In the genomic region with DNA sequence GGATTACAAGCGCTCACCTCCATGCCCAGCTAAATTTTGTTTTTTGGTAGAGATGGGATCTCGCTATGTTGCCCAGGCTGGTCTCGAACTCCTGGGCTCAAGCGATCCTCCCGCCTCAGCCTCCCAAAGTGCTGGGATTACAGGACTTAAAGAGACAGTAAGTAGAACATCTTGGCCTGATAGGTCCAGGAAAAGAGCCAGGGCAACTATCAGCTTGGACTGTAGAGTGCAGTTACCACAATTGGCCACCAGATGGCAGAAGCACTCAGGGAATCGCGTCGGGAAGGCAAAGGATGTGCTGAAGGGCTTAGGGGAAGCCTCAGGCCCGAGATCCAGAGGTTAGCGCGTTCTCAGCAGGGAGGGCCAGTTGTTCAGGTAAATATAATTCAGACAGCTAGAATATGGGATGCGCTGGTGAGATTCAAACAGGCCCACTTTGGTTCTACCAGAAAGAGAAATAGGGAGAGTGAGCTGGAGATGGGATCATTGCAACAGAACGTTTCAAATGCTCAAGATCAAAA, we compare ENCODE assay signal across 8 cellular contexts. TPM values are rescaled to one million over a fixed set of nuclear protein-coding genes. Genes with fewer than 3 reads are reported as not detected.
DNase-seq lines count a peak whose midpoint lies in the region; ATAC-seq and TF ChIP-seq lines count a peak whose summit lies in the region.

No MANE protein-coding gene starts in this region.

- no peaks in the 10 kb centered on the region for H3K9me3 ChIP-seq in neural cell (ENCODE audit: low read length)
- H3K9me3 ChIP-seq in stomach, result no peaks in the 10 kb centered on the region

- TF ChIP-seq POLR2A in stomach (IDR thresholded peaks at IDR 0.05), result no peak

- H3K27me3 ChIP-seq in neural cell (ENCODE audit: insufficient read depth, low read depth, low read length) (no peaks in the 10 kb centered on the region), stomach (no peaks in the 10 kb centered on the region)

- no peak overlapping the region for H3K27ac ChIP-seq in neural cell (ENCODE audit: low read length)
- no peak overlapping the region for H3K27ac ChIP-seq in stomach

- TF ChIP-seq CTCF in fibroblast of mammary gland (conservative IDR thresholded peaks at IDR 0.05; ENCODE audit: control insufficient read depth, insufficient read depth, low read depth, low read length), result peak; percentile 95
- peak; percentile 98 for TF ChIP-seq CTCF in neural cell (IDR thresholded peaks at IDR 0.05; ENCODE audit: poor library complexity, severe bottlenecking)
- TF ChIP-seq CTCF in stomach (IDR thresholded peaks at IDR 0.05), result peak in 6 of 7 experiments; percentile 95 to 98 (median 97)

- TF ChIP-seq RAD21 in neural cell (conservative IDR thresholded peaks at IDR 0.05), result peak; percentile 99

- H3K9ac ChIP-seq in neural cell (ENCODE audit: low read length), result no peak overlapping the region

- TF ChIP-seq EP300 in neural cell (conservative IDR thresholded peaks at IDR 0.05; ENCODE audit: poor library complexity, severe bottlenecking), result no peak
- TF ChIP-seq EP300 in stomach (IDR thresholded peaks at IDR 0.05), result no peak

- H3F3A ChIP-seq in neural cell (ENCODE audit: insufficient read depth, low read length, poor library complexity, severe bottlenecking), result no peaks in the 10 kb centered on the region

- H2AFZ ChIP-seq in neural cell (ENCODE audit: low read depth, low read length), result no peak overlapping the region

- 12 to 16% (median 16%) methylated on average over 13 of the region's 13 CpGs for WGBS in stomach, 5 donors

- H4K20me1 ChIP-seq in neural cell (ENCODE audit: insufficient read depth), result no peaks in the 10 kb centered on the region

- H3K79me2 ChIP-seq in neural cell (replicated peaks; ENCODE audit: insufficient read depth, low read length), result no peaks in the 10 kb centered on the region

- H3K9me2 ChIP-seq in neural cell (ENCODE audit: insufficient read depth, low read length), result no peaks in the 10 kb centered on the region

- H3K36me3 ChIP-seq in neural cell (ENCODE audit: insufficient read depth, low read length) (no peaks in the 10 kb centered on the region), stomach (no peaks in the 10 kb centered on the region)

- DNase-seq in COR-L47 (lab: John Stamatoyannopoulos, UW) (peak; percentile 69), HK-2 (ENCODE audit: unreplicated experiment) (peak; percentile 50), OCI-M1 (lab: John Stamatoyannopoulos, UW) (peak; percentile 85), fibroblast of mammary gland (ENCODE audit: low read depth) (peak; percentile 83), stomach (peak; percentile 82)
- DNase-seq in activated T-cell treated with anti-CD3 and anti-CD28 coated beads, Interleukin-2, amount 50 U/mL, for 1 hour, result peak; percentile 63

- no peak overlapping the region for H3K4me2 ChIP-seq in neural cell (ENCODE audit: low read length)

- peaks cover 0 to 29% (median 7%) of the 10 kb centered on the region in 4 donors for H3K4me1 ChIP-seq in stomach

- peak; percentile 62 for ATAC-seq in GM19452 (IDR thresholded peaks at IDR 0.05; ENCODE audit: unreplicated experiment)

- no peak overlapping the region for H3K4me3 ChIP-seq in fibroblast of mammary gland (ENCODE audit: control insufficient read depth, low read depth, low read length)
- no peak overlapping the region for H3K4me3 ChIP-seq in neural cell (ENCODE audit: low read length)
- H3K4me3 ChIP-seq in stomach, result no peak overlapping the region

- intact Hi-C loops in stomach (cut with DNase I; ENCODE audit: low total_unique reads), result loop anchor here (5.0 kb wide), 1 partner anchor 233 kb away; no protein-coding TSS in a partner anchor

TF ChIP-seq in neural cell, 6 proteins besides CTCF, POLR2A, EP300 and RAD21:
- TF ChIP-seq POLR2AphosphoS5 (IDR thresholded peaks at IDR 0.05), result no peak
- peak; percentile 99 for TF ChIP-seq SMC3 (conservative IDR thresholded peaks at IDR 0.05; ENCODE audit: poor library complexity)
TF ChIP-seq in neural cell: peak in this region for 1.

RNA-seq across cellular contexts. Expression of a gene that starts 21.5 kb away (rescaled TPM):
- polyA plus RNA-seq in neural cell, result not detected in 2 replicates
- not detected in 2 replicates for polyA minus RNA-seq in neural cell
- not detected for total RNA-seq in stomach
- polyA plus RNA-seq in stomach, result not detected
